Comparison of ENCODE assay signal across 2 cellular contexts in genomic region chr1:204362984-204363334, GRCh38.
TF ChIP-seq lines count a peak whose summit lies in the region.

No MANE protein-coding gene starts in this region.

TF ChIP-seq in A549, 52 proteins besides CTCF, POLR2A, EP300 and RAD21:
- TF ChIP-seq BCL3 (IDR thresholded peaks at IDR 0.05) (no peak), HEYL (CRISPR knock-in tag; IDR thresholded peaks at IDR 0.05) (no peak), CEBPB (IDR thresholded peaks at IDR 0.05) (no peak), CHD4 (IDR thresholded peaks at IDR 0.05; ENCODE audit: borderline replicate concordance) (no peak), CBX8 (IDR thresholded peaks at IDR 0.05) (no peak), FOSL2 (IDR thresholded peaks at IDR 0.05) (no peak), FOSL2 (CRISPR knock-in tag; IDR thresholded peaks at IDR 0.05) (no peak), PHF8 (IDR thresholded peaks at IDR 0.05; ENCODE audit: borderline replicate concordance, low read depth) (no peak), E2F6 (IDR thresholded peaks at IDR 0.05; ENCODE audit: borderline replicate concordance, low read depth) (no peak), HOXB13 (CRISPR knock-in tag; IDR thresholded peaks at IDR 0.05; ENCODE audit: low read depth) (no peak), KDM5A (IDR thresholded peaks at IDR 0.05) (no peak), CHD2 (IDR thresholded peaks at IDR 0.05; ENCODE audit: low read length, partially characterized antibody) (no peak), CBX2 (IDR thresholded peaks at IDR 0.05; ENCODE audit: borderline replicate concordance, low read depth) (no peak), EHF (CRISPR knock-in tag; IDR thresholded peaks at IDR 0.05) (no peak), MAX (IDR thresholded peaks at IDR 0.05) (no peak), RFX5 (IDR thresholded peaks at IDR 0.05) (no peak), TFCP2L1 (CRISPR knock-in tag; IDR thresholded peaks at IDR 0.05) (no peak)
- TF ChIP-seq, protein P1, sequence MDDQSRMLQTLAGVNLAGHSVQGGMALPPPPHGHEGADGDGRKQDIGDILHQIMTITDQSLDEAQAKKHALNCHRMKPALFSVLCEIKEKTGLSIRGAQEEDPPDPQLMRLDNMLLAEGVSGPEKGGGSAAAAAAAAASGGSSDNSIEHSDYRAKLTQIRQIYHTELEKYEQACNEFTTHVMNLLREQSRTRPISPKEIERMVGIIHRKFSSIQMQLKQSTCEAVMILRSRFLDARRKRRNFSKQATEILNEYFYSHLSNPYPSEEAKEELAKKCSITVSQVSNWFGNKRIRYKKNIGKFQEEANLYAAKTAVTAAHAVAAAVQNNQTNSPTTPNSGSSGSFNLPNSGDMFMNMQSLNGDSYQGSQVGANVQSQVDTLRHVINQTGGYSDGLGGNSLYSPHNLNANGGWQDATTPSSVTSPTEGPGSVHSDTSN (IDR thresholded peaks at IDR 0.05), result no peak
- TF ChIP-seq, protein P2, sequence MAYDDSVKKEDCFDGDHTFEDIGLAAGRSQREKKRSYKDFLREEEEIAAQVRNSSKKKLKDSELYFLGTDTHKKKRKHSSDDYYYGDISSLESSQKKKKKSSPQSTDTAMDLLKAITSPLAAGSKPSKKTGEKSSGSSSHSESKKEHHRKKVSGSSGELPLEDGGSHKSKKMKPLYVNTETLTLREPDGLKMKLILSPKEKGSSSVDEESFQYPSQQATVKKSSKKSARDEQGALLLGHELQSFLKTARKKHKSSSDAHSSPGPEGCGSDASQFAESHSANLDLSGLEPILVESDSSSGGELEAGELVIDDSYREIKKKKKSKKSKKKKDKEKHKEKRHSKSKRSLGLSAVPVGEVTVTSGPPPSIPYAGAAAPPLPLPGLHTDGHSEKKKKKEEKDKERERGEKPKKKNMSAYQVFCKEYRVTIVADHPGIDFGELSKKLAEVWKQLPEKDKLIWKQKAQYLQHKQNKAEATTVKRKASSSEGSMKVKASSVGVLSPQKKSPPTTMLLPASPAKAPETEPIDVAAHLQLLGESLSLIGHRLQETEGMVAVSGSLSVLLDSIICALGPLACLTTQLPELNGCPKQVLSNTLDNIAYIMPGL (CRISPR knock-in tag; IDR thresholded peaks at IDR 0.05; ENCODE audit: borderline replicate concordance), result no peak
- TF ChIP-seq, protein P3, sequence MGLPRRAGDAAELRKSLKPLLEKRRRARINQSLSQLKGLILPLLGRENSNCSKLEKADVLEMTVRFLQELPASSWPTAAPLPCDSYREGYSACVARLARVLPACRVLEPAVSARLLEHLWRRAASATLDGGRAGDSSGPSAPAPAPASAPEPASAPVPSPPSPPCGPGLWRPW (IDR thresholded peaks at IDR 0.05), result no peak

TF ChIP-seq in IMR-90, 13 proteins besides CTCF, POLR2A, EP300 and RAD21 (continued from another document):
- TF ChIP-seq, protein P4, sequence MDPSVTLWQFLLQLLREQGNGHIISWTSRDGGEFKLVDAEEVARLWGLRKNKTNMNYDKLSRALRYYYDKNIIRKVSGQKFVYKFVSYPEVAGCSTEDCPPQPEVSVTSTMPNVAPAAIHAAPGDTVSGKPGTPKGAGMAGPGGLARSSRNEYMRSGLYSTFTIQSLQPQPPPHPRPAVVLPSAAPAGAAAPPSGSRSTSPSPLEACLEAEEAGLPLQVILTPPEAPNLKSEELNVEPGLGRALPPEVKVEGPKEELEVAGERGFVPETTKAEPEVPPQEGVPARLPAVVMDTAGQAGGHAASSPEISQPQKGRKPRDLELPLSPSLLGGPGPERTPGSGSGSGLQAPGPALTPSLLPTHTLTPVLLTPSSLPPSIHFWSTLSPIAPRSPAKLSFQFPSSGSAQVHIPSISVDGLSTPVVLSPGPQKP (IDR thresholded peaks at IDR 0.05; ENCODE audit: borderline replicate concordance, low read depth, low read length), result no peak
- TF ChIP-seq RFX5 (IDR thresholded peaks at IDR 0.05; ENCODE audit: low read depth, low read length), result no peak
